Comparison of ENCODE assay signal across 11 cellular contexts in genomic region chr3:50609071-50609742, GRCh38. TPM values are rescaled to one million over a fixed set of nuclear protein-coding genes. Genes with fewer than 3 reads are reported as not detected.
A peak's percentile ranks its signal among the peaks of the same experiment; 100 is the strongest.
DNase-seq lines count a peak whose midpoint lies in the region; ATAC-seq and TF ChIP-seq lines count a peak whose summit lies in the region.
"Had no signal": no experiment of that assay in that cellular context is flagged by ENCODE, and none has a peak within 500 bp of the region (broad histone marks: within the 10 kb centered on the region; RNA-seq: fewer than 3 reads in every experiment).

No MANE protein-coding gene starts in this region.

- POLR2A ChIA-PET in activated CD8-positive, alpha-beta T cell treated with anti-CD3 and anti-CD28 coated beads, Interleukin-2, amount 10 ng/mL, durations not matched to agents 7 days and 5 days (lab: Charles Lee) = interaction anchor here (1.2 to 22.1 kb wide), 8 partner anchors 8 to 777 kb away, joined by 4 to 1664 read pairs (median 44); partner anchors contain the start of genes C3orf18, HEMK1 and RASSF1

- CTCF ChIA-PET in activated CD8-positive, alpha-beta T cell treated with anti-CD3 and anti-CD28 coated beads, Interleukin-2, amount 10 ng/mL, durations not matched to agents 7 days and 5 days (lab: Charles Lee) = interaction anchor here (0.9 to 29.5 kb wide), 7 partner anchors 9 to 780 kb away, joined by 3 to 1321 read pairs (median 6); partner anchors contain the start of genes C3orf18 and HEMK1

- peak; percentile 82 for DNase-seq in activated CD8-positive, alpha-beta memory T cell treated with anti-CD3 and anti-CD28 coated beads for 24 hours
- no peak for DNase-seq in activated CD8-positive, alpha-beta memory T cell treated with anti-CD3 and anti-CD28 coated beads, Interleukin-2, amount 50 U/mL, for 4 hours
- DNase-seq in activated CD8-positive, alpha-beta T cell treated with anti-CD3 and anti-CD28 coated beads, Interleukin-2, amount 10 ng/mL, durations not matched to agents 7 days and 5 days = no peak
- no peak for DNase-seq in right lobe of liver
- DNase-seq in stimulated activated naive CD8-positive, alpha-beta T cell treated with anti-CD3 and anti-CD28 coated beads, Interleukin-15, amount 100 ng/mL, for 72 hours = no peak
- no peak for DNase-seq in lower leg skin (ENCODE audit: low spot score in 2 of 2)
- no peak for DNase-seq in UCSD-AML1 (lab: John Stamatoyannopoulos, UW; ENCODE audit: unreplicated experiment)
- DNase-seq: foreskin melanocyte, mesenchymal stem cell, SJCRH30 had no signal

- peaks cover 27% of the 10 kb centered on the region for H3K4me1 Mint-ChIP-seq in activated CD8-positive, alpha-beta T cell treated with anti-CD3 and anti-CD28 coated beads, Interleukin-2, amount 10 ng/mL, durations not matched to agents 7 days and 5 days (ENCODE audit: low read depth)
- peaks cover 29% of the 10 kb centered on the region for H3K4me1 Mint-ChIP-seq in stimulated activated naive CD8-positive, alpha-beta T cell treated with anti-CD3 and anti-CD28 coated beads, Interleukin-15, amount 100 ng/mL, for 72 hours

- H3K27me3 Mint-ChIP-seq in activated CD8-positive, alpha-beta T cell treated with anti-CD3 and anti-CD28 coated beads, Interleukin-2, amount 10 ng/mL, durations not matched to agents 7 days and 5 days (ENCODE audit: low read depth) = no peaks in the 10 kb centered on the region
- no peaks in the 10 kb centered on the region for H3K27me3 Mint-ChIP-seq in stimulated activated naive CD8-positive, alpha-beta T cell treated with anti-CD3 and anti-CD28 coated beads, Interleukin-15, amount 100 ng/mL, for 72 hours

- H3K9me3 ChIP-seq in right lobe of liver = no peaks in the 10 kb centered on the region
- H3K9me3 ChIP-seq: SJCRH30 had no signal

- TF ChIP-seq POLR2A in right lobe of liver (IDR thresholded peaks at IDR 0.05) = no peak
- TF ChIP-seq POLR2A in lower leg skin (IDR thresholded peaks at IDR 0.05) = no peak

- H3K4me3 Mint-ChIP-seq in activated CD8-positive, alpha-beta T cell treated with anti-CD3 and anti-CD28 coated beads, Interleukin-2, amount 10 ng/mL, durations not matched to agents 7 days and 5 days = peak overlapping the region; percentile 94
- peak overlapping the region; percentile 89 to 99 for H3K4me3 Mint-ChIP-seq in stimulated activated naive CD8-positive, alpha-beta T cell treated with anti-CD3 and anti-CD28 coated beads, Interleukin-15, amount 100 ng/mL, for 72 hours

- peak overlapping the region; percentile 97 for H3K27ac Mint-ChIP-seq in activated CD8-positive, alpha-beta T cell treated with anti-CD3 and anti-CD28 coated beads, Interleukin-2, amount 10 ng/mL, durations not matched to agents 7 days and 5 days
- H3K27ac Mint-ChIP-seq in stimulated activated naive CD8-positive, alpha-beta T cell treated with anti-CD3 and anti-CD28 coated beads, Interleukin-15, amount 100 ng/mL, for 72 hours = peak overlapping the region; percentile 97 to 100

- H3K9me3 Mint-ChIP-seq in activated CD8-positive, alpha-beta T cell treated with anti-CD3 and anti-CD28 coated beads, Interleukin-2, amount 10 ng/mL, durations not matched to agents 7 days and 5 days (ENCODE audit: insufficient read depth) = no peaks in the 10 kb centered on the region
- H3K9me3 Mint-ChIP-seq in stimulated activated naive CD8-positive, alpha-beta T cell treated with anti-CD3 and anti-CD28 coated beads, Interleukin-15, amount 100 ng/mL, for 72 hours = no peaks in the 10 kb centered on the region

- TF ChIP-seq CTCF in right lobe of liver (IDR thresholded peaks at IDR 0.05) (no peak), lower leg skin (IDR thresholded peaks at IDR 0.05) (no peak)

- H3K27me3 ChIP-seq in right lobe of liver = no peaks in the 10 kb centered on the region
- H3K27me3 ChIP-seq: SJCRH30 had no signal

- peaks cover 0 to 73% (median 32%) of the 10 kb centered on the region in 4 donors for H3K4me1 ChIP-seq in right lobe of liver
- H3K4me1 ChIP-seq: SJCRH30 had no signal

- no peak for ATAC-seq in activated CD8-positive, alpha-beta T cell treated with anti-CD3 and anti-CD28 coated beads, Interleukin-2, amount 10 ng/mL, durations not matched to agents 7 days and 5 days
- ATAC-seq in right lobe of liver = no peak
- no peak for ATAC-seq in stimulated activated naive CD8-positive, alpha-beta T cell treated with anti-CD3 and anti-CD28 coated beads, Interleukin-15, amount 100 ng/mL, for 72 hours
- ATAC-seq in GM21367 (IDR thresholded peaks at IDR 0.05; ENCODE audit: unreplicated experiment) = no peak

- H3K36me3 Mint-ChIP-seq in activated CD8-positive, alpha-beta T cell treated with anti-CD3 and anti-CD28 coated beads, Interleukin-2, amount 10 ng/mL, durations not matched to agents 7 days and 5 days (ENCODE audit: low read depth) = peaks cover 95% of the 10 kb centered on the region

- WGBS in right lobe of liver (ENCODE audit: insufficient coverage, low coverage, low lambda C conversion rate, missing lambda C conversion rate) = 56% methylated on average over 2 of the region's 5 CpGs
- 77 to 91% methylated on average over 5 of the region's 5 CpGs for WGBS in lower leg skin, 2 donors

- peaks cover 0 to 20% (median 6%) of the 10 kb centered on the region in 4 donors for H3K36me3 ChIP-seq in right lobe of liver

- peak overlapping the region; percentile 87 to 94 (median 93) for H3K4me3 ChIP-seq in right lobe of liver
- no peak overlapping the region for H3K4me3 ChIP-seq in lower leg skin (ENCODE audit: low read depth, poor library complexity, severe bottlenecking)
- H3K4me3 ChIP-seq: SJCRH30 had no signal

- intact Hi-C loops in right lobe of liver (cut with DNase I) = no loop called here
- intact Hi-C loops in lower leg skin (cut with DNase I; ENCODE audit: low total_unique reads) = no loop called here

- peak overlapping the region; percentile 44 to 97 (median 83) for H3K27ac ChIP-seq in right lobe of liver
- H3K27ac ChIP-seq: SJCRH30 had no signal

RNA-seq across cellular contexts. Expression of gene CISH, which starts 2.4 kb away (rescaled TPM):
- 100 to 1,000 TPM; 380 to 394 TPM for total RNA-seq in activated CD8-positive, alpha-beta T cell treated with anti-CD3 and anti-CD28 coated beads, Interleukin-2, amount 10 ng/mL, durations not matched to agents 7 days and 5 days
- total RNA-seq in right lobe of liver (10 to 100 TPM in 4 of 6 experiments, 1 to 10 TPM in 2; 5.3 to 28.1 (median 17.8) TPM), lower leg skin (10 to 100 TPM; 10.4 to 14.5 (median 12.9) TPM)

RNA-seq across cellular contexts. Expression of gene MAPKAPK3, which starts 7.7 kb away (rescaled TPM):
- 100 to 1,000 TPM; 224 to 225 TPM for total RNA-seq in activated CD8-positive, alpha-beta T cell treated with anti-CD3 and anti-CD28 coated beads, Interleukin-2, amount 10 ng/mL, durations not matched to agents 7 days and 5 days
- total RNA-seq in right lobe of liver (10 to 100 TPM; 16.6 to 21.4 (median 18.6) TPM), lower leg skin (100 to 1,000 TPM in 2 of 4 donors, 10 to 100 TPM in 2; 65.2 to 128 (median 91.7) TPM)

RNA-seq across cellular contexts. Expression of gene HEMK1, which starts 39.9 kb away (rescaled TPM):
- 10 to 100 TPM; 83.3 to 86.0 TPM for total RNA-seq in activated CD8-positive, alpha-beta T cell treated with anti-CD3 and anti-CD28 coated beads, Interleukin-2, amount 10 ng/mL, durations not matched to agents 7 days and 5 days
- total RNA-seq in right lobe of liver (10 to 100 TPM; 10.5 to 19.4 (median 14.0) TPM), lower leg skin (1 to 10 TPM; 2.9 to 8.1 (median 4.8) TPM)

RNA-seq across cellular contexts. Expression of gene C3orf18, which starts 41.7 kb away (rescaled TPM):
- 10 to 100 TPM; 58.5 to 61.6 TPM for total RNA-seq in activated CD8-positive, alpha-beta T cell treated with anti-CD3 and anti-CD28 coated beads, Interleukin-2, amount 10 ng/mL, durations not matched to agents 7 days and 5 days
- total RNA-seq in right lobe of liver = 1 to 10 TPM; 2.0 to 7.8 (median 2.8) TPM
- 1 to 10 TPM in 3 of 4 donors, under 1 TPM in 1; 0.27 to 3.9 (median 2.0) TPM for total RNA-seq in lower leg skin

Comparison
In these comparisons a context has a peak if more than half of its experiments do, and no peak if none do; other contexts are left out.
1. RNA of gene CISH, which starts 2.4 kb away (total RNA-seq): 380 to 394 TPM in activated CD8-positive, alpha-beta T cell treated with anti-CD3 and anti-CD28 coated beads, Interleukin-2, amount 10 ng/mL, durations not matched to agents 7 days and 5 days; 5.3 to 28.1 TPM in right lobe of liver and 10.4 to 14.5 TPM in lower leg skin; every median in the first group is over 10 times any median in the second.
2. RNA of gene HEMK1, which starts 39.9 kb away (total RNA-seq): 83.3 to 86.0 TPM in activated CD8-positive, alpha-beta T cell treated with anti-CD3 and anti-CD28 coated beads, Interleukin-2, amount 10 ng/mL, durations not matched to agents 7 days and 5 days; 10.5 to 19.4 TPM in right lobe of liver and 2.9 to 8.1 TPM in lower leg skin; every median in the first group is over 4 times any median in the second.